In the genomic region with DNA sequence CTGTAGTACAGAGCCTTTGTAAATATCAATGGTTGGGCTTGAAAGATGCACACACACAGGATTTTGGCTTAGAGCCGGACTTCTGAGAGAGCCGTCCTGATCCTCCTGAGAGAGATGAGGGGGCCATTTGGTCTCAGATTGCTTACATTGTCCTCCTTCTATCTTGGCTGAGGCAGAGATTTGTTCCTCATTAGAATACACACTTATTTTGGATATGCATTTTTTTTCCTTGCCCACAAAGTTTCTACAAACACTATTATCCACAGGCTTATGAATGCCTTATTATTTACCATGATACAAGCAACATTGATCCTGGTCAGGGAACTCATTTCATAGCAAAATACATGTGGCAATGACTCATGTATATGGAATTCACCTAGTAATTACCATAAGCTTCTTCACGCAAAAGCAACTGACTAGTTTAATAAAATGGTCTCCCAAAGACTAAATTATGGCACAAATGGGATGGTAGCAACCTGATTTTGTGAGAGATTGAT, we compare ENCODE assay signal across 11 cellular contexts.
DNase-seq lines count a peak whose midpoint lies in the region; ATAC-seq and TF ChIP-seq lines count a peak whose summit lies in the region.
"Had no signal": no experiment of that assay in that cellular context is flagged by ENCODE, and none has a peak within 500 bp of the region (broad histone marks: within the 10 kb centered on the region; RNA-seq: fewer than 3 reads in every experiment).

No MANE protein-coding gene starts in this region.

- DNase-seq in GM20000 (ENCODE audit: low spot score) = peak; percentile 1
- DNase-seq in NCI-H69 (lab: John Stamatoyannopoulos, UW) = peak; percentile 36
- peak; percentile 25 for DNase-seq in epidermal melanocyte (ENCODE audit: insufficient read length, low spot score)
- peak; percentile 94 for DNase-seq in retinal pigment epithelial cell (ENCODE audit: low read depth)
- no peak for DNase-seq in T-helper 2 cell
- DNase-seq in stomach = no peak
- DNase-seq: NCI-H187 treated with DMSO at 0.1 percent for 48 hours; stimulated activated naive CD4-positive, alpha-beta T cell had no signal

- no peak for TF ChIP-seq POLR2A in stomach (IDR thresholded peaks at IDR 0.05)

- H3K27ac ChIP-seq in stomach = no peak overlapping the region

- ATAC-seq in GM21717 (IDR thresholded peaks at IDR 0.05; ENCODE audit: unreplicated experiment) = no peak
- ATAC-seq: activated T-helper 17 cell treated with anti-CD3 and anti-CD28 coated beads, Interleukin-2, amount 50 U/mL, for 72 hours; Panc1 had no signal

- no peaks in the 10 kb centered on the region for H3K27me3 ChIP-seq in stomach

- H3K36me3 ChIP-seq in stomach = no peaks in the 10 kb centered on the region

- H3K4me1 ChIP-seq in stomach = peaks cover 0 to under 1% (median 0%) of the 10 kb centered on the region in 4 donors

- no peak overlapping the region for H3K4me3 ChIP-seq in retinal pigment epithelial cell (ENCODE audit: low read length)
- no peak overlapping the region for H3K4me3 ChIP-seq in stomach

- TF ChIP-seq CTCF in GM20000 (IDR thresholded peaks at IDR 0.05; ENCODE audit: extremely low read depth, missing control alignments) (no peak), retinal pigment epithelial cell (conservative IDR thresholded peaks at IDR 0.05; ENCODE audit: low read depth, low read length) (no peak), stomach (IDR thresholded peaks at IDR 0.05) (no peak)

- intact Hi-C loops in stomach (cut with DNase I; ENCODE audit: low total_unique reads) = no loop called here

- no peak for TF ChIP-seq EP300 in stomach (IDR thresholded peaks at IDR 0.05)

- WGBS in stomach, 5 donors = 63 to 72% (median 64%) methylated on average over 3 of the region's 3 CpGs

- H3K9me3 ChIP-seq in stomach = no peaks in the 10 kb centered on the region

Comparison
In these comparisons a context has a peak if more than half of its experiments do, and no peak if none do; other contexts are left out.
1. DNase-seq: peak in GM20000 (single experiment), NCI-H69 (single experiment), epidermal melanocyte (single experiment) and retinal pigment epithelial cell (single experiment); none in T-helper 2 cell (0 of 5) and stomach (single experiment).